Comparison of ENCODE assay signal across 25 cellular contexts in genomic region chr18:24616638-24617037, GRCh38.
DNase-seq lines count a peak whose midpoint lies in the region; ATAC-seq and FAIRE-seq lines count a peak whose summit lies in the region.
"Had no signal": no experiment of that assay in that cellular context is flagged by ENCODE, and none has a peak within 500 bp of the region (broad histone marks: within the 10 kb centered on the region; RNA-seq: fewer than 3 reads in every experiment).

No MANE protein-coding gene starts in this region.

- DNase-seq in DMS153 (lab: John Stamatoyannopoulos, UW): peak; percentile 16
- no peak for DNase-seq in DMS153 treated with DMSO at 0.1 percent for 48 hours (lab: John Stamatoyannopoulos, UW; ENCODE audit: unreplicated experiment)
- DNase-seq in NCI-H187 treated with DMSO at 0.1 percent for 48 hours (lab: John Stamatoyannopoulos, UW): peak; percentile 59
- peak; percentile 97 for DNase-seq in NCI-H748 (lab: John Stamatoyannopoulos, UW; ENCODE audit: unreplicated experiment)
- peak; percentile 26 for DNase-seq in iPS-NIHi7 (ENCODE audit: extremely low spot score)
- DNase-seq in frontal cortex (ENCODE audit: low spot score in 2 of 2): no peak
- no peak for DNase-seq in HuH-7.5 (ENCODE audit: low spot score)
- DNase-seq: BE2C; CD4-positive, alpha-beta T cell; DND-41; GDM1; HFFc6; IMR-90; Karpas-422; MG63; NCI-H1105; NCI-H2029 treated with DMSO at 0.1 percent for 48 hours; NK-92 treated with Interleukin-12 subunit alpha and Interleukin-12 subunit beta, amount 100 ng/mL, for 24 hours; OCI-M1; SJCRH30; T-helper 17 cell had no signal

- no peak for FAIRE-seq in frontal cortex (lab: Jason Lieb, UNC)
- FAIRE-seq: GM12878, GM18507, H1 had no signal

- no peak for ATAC-seq in GM18861 (IDR thresholded peaks at IDR 0.05; ENCODE audit: unreplicated experiment)
- ATAC-seq: GM12878, T-helper 17 cell had no signal

Comparison
In these comparisons a context has a peak if more than half of its experiments do, and no peak if none do; other contexts are left out.
1. DNase-seq: peak in DMS153 (single experiment), NCI-H187 treated with DMSO at 0.1 percent for 48 hours (single experiment), NCI-H748 (single experiment) and iPS-NIHi7 (single experiment); none in DMS153 treated with DMSO at 0.1 percent for 48 hours (single experiment), frontal cortex (0 of 2) and HuH-7.5 (single experiment).